21 cellular contexts compared by ENCODE assay signal in genomic region chr13:72544042-72544441, GRCh38.
DNase-seq lines count a peak whose midpoint lies in the region; ATAC-seq, FAIRE-seq and TF ChIP-seq lines count a peak whose summit lies in the region.
"Had no signal": no experiment of that assay in that cellular context is flagged by ENCODE, and none has a peak within 500 bp of the region (broad histone marks: within the 10 kb centered on the region; RNA-seq: fewer than 3 reads in every experiment).

No MANE protein-coding gene starts in this region.

- no peak overlapping the region for H2AFZ ChIP-seq in HepG2 (ENCODE audit: low read length)

- WGBS in HepG2 (ENCODE audit: low lambda C conversion rate) = 92% methylated on average over 2 of the region's 2 CpGs
- WGBS in right lobe of liver (ENCODE audit: insufficient coverage, low coverage, low lambda C conversion rate, missing lambda C conversion rate) = 69% methylated on average over 2 of the region's 2 CpGs

- peak overlapping the region; percentile 61 for H3K27ac ChIP-seq in HepG2 (ENCODE audit: extremely low read length, insufficient read depth, low read length)
- H3K27ac ChIP-seq in right lobe of liver = no peak overlapping the region
- H3K27ac ChIP-seq: BLaER1 had no signal

- no peaks in the 10 kb centered on the region for H3K79me2 ChIP-seq in HepG2 (ENCODE audit: insufficient read depth, low read length)

- no peak overlapping the region for H3K4me3 ChIP-seq in HepG2 (replicated peaks in 1 of 3; ENCODE audit: insufficient read depth in 1 of 3, low read depth in 2 of 3, low read length in 3 of 3)
- no peak overlapping the region for H3K4me3 ChIP-seq in right lobe of liver
- H3K4me3 ChIP-seq: BLaER1 had no signal

- no peaks in the 10 kb centered on the region for H4K20me1 ChIP-seq in HepG2 (ENCODE audit: insufficient read depth, low read length)
- H4K20me1 ChIP-seq: BLaER1 had no signal

- H3K27me3 ChIP-seq in HepG2 (ENCODE audit: control insufficient read depth in 1 of 2, insufficient read depth in 2 of 2, low read length in 2 of 2) = no peaks in the 10 kb centered on the region
- no peaks in the 10 kb centered on the region for H3K27me3 ChIP-seq in right lobe of liver
- H3K27me3 ChIP-seq: BE2C, BLaER1 had no signal

- no peak for TF ChIP-seq EP300 in HepG2 (IDR thresholded peaks at IDR 0.05; ENCODE audit: low read depth in 2 of 2, low read length in 2 of 2)
- TF ChIP-seq EP300 in HepG2 (CRISPR knock-in tag; IDR thresholded peaks at IDR 0.05; ENCODE audit: borderline replicate concordance) = no peak

- BruUV-seq in HepG2 (replicated peaks; lab: Mats Ljungman, UMichigan) = no TSS peak

- H3K36me3 ChIP-seq in HepG2 (replicated peaks in 1 of 2; ENCODE audit: control insufficient read depth in 1 of 2, insufficient read depth in 2 of 2, low read length in 2 of 2) (no peaks in the 10 kb centered on the region), right lobe of liver (no peaks in the 10 kb centered on the region)
- H3K36me3 ChIP-seq: BE2C, BLaER1 had no signal

- H3K9ac ChIP-seq in HepG2 (ENCODE audit: insufficient read depth, low read depth, low read length) = no peak overlapping the region
- H3K9ac ChIP-seq: BLaER1 had no signal

- in situ Hi-C loops in HepG2 (cut with HindIII; ENCODE audit: extremely low pct_ligation_motif_present, low pct_unique_long_range_greater_than_20kb) = no loop called here

- CTCF ChIA-PET in HepG2 (lab: Yijun Ruan, JAX; ENCODE audit: low intra/inter-chr PET ratio, low total read pairs) = no interaction called here

- POLR2A ChIA-PET in HepG2 (lab: Yijun Ruan, JAX) = no interaction called here

- FAIRE-seq in HepG2 (lab: Jason Lieb, UNC) = no peak
- FAIRE-seq: A204.1, G401.6, GM12891, GM19239 had no signal

- TF ChIP-seq POLR2A in HepG2 (IDR thresholded peaks at IDR 0.05; ENCODE audit: insufficient read depth in 1 of 2, low read depth in 2 of 2, low read length in 2 of 2) (no peak), right lobe of liver (IDR thresholded peaks at IDR 0.05) (no peak)

- intact Hi-C loops in HepG2 (cut with micrococcal nuclease; ENCODE audit: unreplicated experiment) = loop anchor here (10.0 kb wide), 1 partner anchor 149 kb away; no protein-coding TSS in a partner anchor
- intact Hi-C loops in right lobe of liver (cut with DNase I) = no loop called here

- ATAC-seq in HepG2 = no peak
- ATAC-seq in right lobe of liver = no peak
- no peak for ATAC-seq in HG03135 (IDR thresholded peaks at IDR 0.05; ENCODE audit: unreplicated experiment)

- H3K4me1 ChIP-seq in HepG2 (ENCODE audit: insufficient read depth, low read length) (peaks cover 51% of the 10 kb centered on the region), right lobe of liver (no peaks in the 10 kb centered on the region)
- H3K4me1 ChIP-seq: BE2C, BLaER1 had no signal

- H3K9me3 ChIP-seq in HepG2 (ENCODE audit: low read length) = no peaks in the 10 kb centered on the region
- H3K9me3 ChIP-seq in right lobe of liver = no peaks in the 10 kb centered on the region
- H3K9me3 ChIP-seq: BE2C, BLaER1 had no signal

- DNase-seq in HepG2 (ENCODE audit: low spot score) (no peak), right lobe of liver (no peak), SK-N-DZ (ENCODE audit: low spot score) (peak; percentile 39), DMS114 treated with DMSO at 0.1 percent for 48 hours (lab: John Stamatoyannopoulos, UW; ENCODE audit: unreplicated experiment) (no peak)
- DNase-seq: 8988T; ACHN; BE2C; C1 segment of cervical spinal cord; CD4-positive, alpha-beta memory T cell; CD4-positive, CD25-positive, alpha-beta regulatory T cell; CD8-positive, alpha-beta memory T cell; COR-L47; DMS 273 treated with DMSO at 0.1 percent for 48 hours; DMS79 treated with DMSO at 0.1 percent for 48 hours; GF-D8 had no signal

- TF ChIP-seq CTCF in HepG2 (CRISPR knock-in tag; IDR thresholded peaks at IDR 0.05) (no peak), right lobe of liver (IDR thresholded peaks at IDR 0.05) (no peak)

- no peak for TF ChIP-seq RAD21 in HepG2 (CRISPR knock-in tag; IDR thresholded peaks at IDR 0.05)

- H3K4me2 ChIP-seq in HepG2 (ENCODE audit: low read depth, low read length) = no peak overlapping the region
- H3K4me2 ChIP-seq: BLaER1 had no signal

TF ChIP-seq in HepG2, 621 proteins besides CTCF, POLR2A, EP300 and RAD21:
- no peak for TF ChIP-seq XBP1 (CRISPR knock-in tag; IDR thresholded peaks at IDR 0.05)
- TF ChIP-seq ZBTB2 (CRISPR knock-in tag; IDR thresholded peaks at IDR 0.05; ENCODE audit: low read depth) = no peak
- no peak for TF ChIP-seq ZKSCAN5 (CRISPR knock-in tag; IDR thresholded peaks at IDR 0.05)
- no peak for TF ChIP-seq ZNF879 (CRISPR knock-in tag; IDR thresholded peaks at IDR 0.05)
- TF ChIP-seq CHCHD3 (CRISPR knock-in tag; IDR thresholded peaks at IDR 0.05) = no peak
